ENCODE assay signal across 8 cellular contexts in genomic region chr6:27146706-27147507, GRCh38.
DNase-seq lines count a peak whose midpoint lies in the region; ATAC-seq and TF ChIP-seq lines count a peak whose summit lies in the region.

No MANE protein-coding gene starts in this region.

- peaks cover 40% of the 10 kb centered on the region for H3F3A ChIP-seq in OCI-LY1 (ENCODE audit: insufficient read depth, low read length)

- H3K36me3 ChIP-seq in HUES48 (ENCODE audit: control insufficient read depth, insufficient read depth, low read length) (0 out of 2 replicates have a peak, but pooled peaks cover 14% of the 10 kb centered on the region), OCI-LY1 (ENCODE audit: insufficient read depth, low read length) (no peaks in the 10 kb centered on the region), esophagus muscularis mucosa (peaks cover 0 to 3% (median 0%) of the 10 kb centered on the region in 4 donors)

- peak; percentile 84 for TF ChIP-seq POLR2A in esophagus muscularis mucosa (IDR thresholded peaks at IDR 0.05; ENCODE audit: low read depth)

- no peaks in the 10 kb centered on the region for H3K4me1 Mint-ChIP-seq in stimulated activated effector memory CD8-positive, alpha-beta T cell treated with anti-CD3 and anti-CD28 coated beads, Interleukin-12 subunit alpha, Interleukin-12 subunit beta, amount 100 ng/mL, for 72 hours

- DNase-seq in DMS153 treated with DMSO at 0.1 percent for 48 hours (lab: John Stamatoyannopoulos, UW; ENCODE audit: unreplicated experiment) (peak; percentile 97), activated T-cell treated with anti-CD3 and anti-CD28 coated beads for 48 hours (ENCODE audit: low read depth) (peak; percentile 70), esophagus muscularis mucosa (ENCODE audit: extremely low spot score) (peak; percentile 95), mucosa of gallbladder (ENCODE audit: low spot score) (peak; percentile 92)
- DNase-seq in stimulated activated effector memory CD8-positive, alpha-beta T cell treated with anti-CD3 and anti-CD28 coated beads, Interleukin-12 subunit alpha, Interleukin-12 subunit beta, amount 100 ng/mL, for 72 hours (ENCODE audit: low spot score in 2 of 2) = peak; percentile 66 to 96

- 1% methylated on average over 37 of the region's 51 CpGs for WGBS in esophagus muscularis mucosa

- peak overlapping the region; percentile 97 for H3K27ac ChIP-seq in HUES48 (ENCODE audit: low read depth, low read length)
- H3K27ac ChIP-seq in OCI-LY1 (ENCODE audit: low read depth, low read length, poor library complexity, severe bottlenecking) = peak overlapping the region; percentile 99
- peak overlapping the region; percentile 86 to 93 (median 89) for H3K27ac ChIP-seq in esophagus muscularis mucosa (replicated peaks in 1 of 4)

- peaks cover 24% of the 10 kb centered on the region for H3K36me3 Mint-ChIP-seq in stimulated activated effector memory CD8-positive, alpha-beta T cell treated with anti-CD3 and anti-CD28 coated beads, Interleukin-12 subunit alpha, Interleukin-12 subunit beta, amount 100 ng/mL, for 72 hours

- no peaks in the 10 kb centered on the region for H4K20me1 ChIP-seq in OCI-LY1 (ENCODE audit: insufficient read depth, low read length)

- no peaks in the 10 kb centered on the region for H3K9me3 Mint-ChIP-seq in stimulated activated effector memory CD8-positive, alpha-beta T cell treated with anti-CD3 and anti-CD28 coated beads, Interleukin-12 subunit alpha, Interleukin-12 subunit beta, amount 100 ng/mL, for 72 hours

- TF ChIP-seq CTCF in OCI-LY1 (IDR thresholded peaks at IDR 0.05; ENCODE audit: low read length) = no peak
- TF ChIP-seq CTCF in esophagus muscularis mucosa (IDR thresholded peaks at IDR 0.05) = no peak

- no peak overlapping the region for H2AFZ ChIP-seq in OCI-LY1 (ENCODE audit: low read length)

- no peaks in the 10 kb centered on the region for H3K9me2 ChIP-seq in OCI-LY1 (ENCODE audit: low read depth, low read length)

- no peaks in the 10 kb centered on the region for H3K9me3 ChIP-seq in HUES48 (ENCODE audit: control insufficient read depth, insufficient read depth, low read length)
- no peaks in the 10 kb centered on the region for H3K9me3 ChIP-seq in OCI-LY1 (ENCODE audit: low read length)
- H3K9me3 ChIP-seq in esophagus muscularis mucosa = no peaks in the 10 kb centered on the region

- H3K4me2 ChIP-seq in OCI-LY1 (ENCODE audit: low read length) = peak overlapping the region; percentile 98

- H3K79me2 ChIP-seq in OCI-LY1 (ENCODE audit: insufficient read depth, low read length) = no peaks in the 10 kb centered on the region

- intact Hi-C loops in esophagus muscularis mucosa (cut with DNase I) = no loop called here

- H3K4me1 ChIP-seq in HUES48 (ENCODE audit: control insufficient read depth, insufficient read depth, low read length) (peaks cover 12% of the 10 kb centered on the region), OCI-LY1 (ENCODE audit: insufficient read depth, low read length, severe bottlenecking) (peaks cover 65% of the 10 kb centered on the region), esophagus muscularis mucosa (peaks cover 6 to 31% (median 26%) of the 10 kb centered on the region in 4 donors)

- H3K27ac Mint-ChIP-seq in stimulated activated effector memory CD8-positive, alpha-beta T cell treated with anti-CD3 and anti-CD28 coated beads, Interleukin-12 subunit alpha, Interleukin-12 subunit beta, amount 100 ng/mL, for 72 hours = no peak overlapping the region

- peak overlapping the region; percentile 94 for H3K4me3 ChIP-seq in HUES48 (ENCODE audit: low read depth, low read length)
- peak overlapping the region; percentile 77 for H3K4me3 ChIP-seq in OCI-LY1 (ENCODE audit: low read depth, low read length, poor library complexity, severe bottlenecking)
- peak overlapping the region; percentile 52 to 73 (median 63) for H3K4me3 ChIP-seq in esophagus muscularis mucosa

- H3K9ac ChIP-seq in HUES48 (ENCODE audit: low read depth, low read length) (peak overlapping the region; percentile 100), OCI-LY1 (ENCODE audit: low read length) (peak overlapping the region; percentile 95)

- no peak for TF ChIP-seq EP300 in esophagus muscularis mucosa (IDR thresholded peaks at IDR 0.05)

- H3K27me3 ChIP-seq in HUES48 (ENCODE audit: control insufficient read depth, insufficient read depth, low read length) = no peaks in the 10 kb centered on the region
- H3K27me3 ChIP-seq in OCI-LY1 (ENCODE audit: insufficient read depth, low read length) = no peaks in the 10 kb centered on the region
- no peaks in the 10 kb centered on the region for H3K27me3 ChIP-seq in esophagus muscularis mucosa

- H3K4me3 Mint-ChIP-seq in stimulated activated effector memory CD8-positive, alpha-beta T cell treated with anti-CD3 and anti-CD28 coated beads, Interleukin-12 subunit alpha, Interleukin-12 subunit beta, amount 100 ng/mL, for 72 hours = no peak overlapping the region

- ATAC-seq in GM21526 (IDR thresholded peaks at IDR 0.05; ENCODE audit: low FRiP score, unreplicated experiment) = peak; percentile 58
- ATAC-seq in stimulated activated effector memory CD8-positive, alpha-beta T cell treated with anti-CD3 and anti-CD28 coated beads, Interleukin-12 subunit alpha, Interleukin-12 subunit beta, amount 100 ng/mL, for 72 hours = peak; percentile 88

Comparison
In these comparisons a context has a peak if more than half of its experiments do, and no peak if none do; other contexts are left out.
1. Peak in every context shown above with its lines: DNase-seq, ATAC-seq, H3K4me3 ChIP-seq and H3K27ac ChIP-seq.